8 cellular contexts compared by ENCODE assay signal in genomic region chr20:62301773-62302340, GRCh38. TPM values are rescaled to one million over a fixed set of nuclear protein-coding genes. Genes with fewer than 3 reads are reported as not detected.
DNase-seq lines count a peak whose midpoint lies in the region; FAIRE-seq and TF ChIP-seq lines count a peak whose summit lies in the region.

No MANE protein-coding gene starts in this region.

- peaks cover 30% of the 10 kb centered on the region for H4K20me1 ChIP-seq in MM.1S (ENCODE audit: insufficient read depth, low read length)

- H3K4me2 ChIP-seq in MM.1S (ENCODE audit: low read depth, low read length) = peak overlapping the region; percentile 56

- peak; percentile 70 for TF ChIP-seq CTCF in MM.1S (IDR thresholded peaks at IDR 0.05; ENCODE audit: low read length)

- FAIRE-seq in frontal cortex (lab: Jason Lieb, UNC) = no peak

- peak overlapping the region; percentile 91 for H3K9ac ChIP-seq in MM.1S (ENCODE audit: low read length)
- H3K9ac ChIP-seq in stomach smooth muscle (ENCODE audit: low read length in 2 of 2) = peak overlapping the region; percentile 71 to 88

- H3K4me1 ChIP-seq in HAP-1 (peaks cover 11% of the 10 kb centered on the region), MM.1S (ENCODE audit: low read length) (peaks cover 9% of the 10 kb centered on the region), neuron (ENCODE audit: insufficient read depth, low read length) (peaks cover 17% of the 10 kb centered on the region), stomach smooth muscle (ENCODE audit: control insufficient read depth, insufficient read depth, low read length) (peaks cover 40% of the 10 kb centered on the region)

- peak overlapping the region; percentile 87 for H3K27ac ChIP-seq in MM.1S (ENCODE audit: low read length)
- H3K27ac ChIP-seq in stomach smooth muscle (ENCODE audit: low read length) = peak overlapping the region; percentile 96

- peaks cover 38% of the 10 kb centered on the region for H3K36me3 ChIP-seq in HAP-1 (replicated peaks)
- peaks cover 15% of the 10 kb centered on the region for H3K36me3 ChIP-seq in MM.1S (replicated peaks; ENCODE audit: insufficient read depth, low read length)
- peaks cover 37% of the 10 kb centered on the region for H3K36me3 ChIP-seq in neuron (ENCODE audit: insufficient read depth, low read length)
- peaks cover 12 to 14% of the 10 kb centered on the region in 2 donors for H3K36me3 ChIP-seq in stomach smooth muscle (ENCODE audit: control insufficient read depth in 2 of 2, insufficient read depth in 2 of 2, low read length in 2 of 2)

- peaks cover 38% of the 10 kb centered on the region for H3K79me2 ChIP-seq in MM.1S (ENCODE audit: low read length)

- H3K27me3 ChIP-seq in HAP-1 (ENCODE audit: low read depth) = no peaks in the 10 kb centered on the region
- no peaks in the 10 kb centered on the region for H3K27me3 ChIP-seq in MM.1S (replicated peaks; ENCODE audit: insufficient read depth, low read length)
- no peaks in the 10 kb centered on the region for H3K27me3 ChIP-seq in neuron (ENCODE audit: insufficient read depth, low read length)
- no peaks in the 10 kb centered on the region for H3K27me3 ChIP-seq in stomach smooth muscle (ENCODE audit: control insufficient read depth in 1 of 2, insufficient read depth in 2 of 2, low read length in 2 of 2)

- no peaks in the 10 kb centered on the region for H3K9me3 ChIP-seq in HAP-1
- H3K9me3 ChIP-seq in MM.1S (replicated peaks; ENCODE audit: insufficient read depth, low read length) = no peaks in the 10 kb centered on the region
- H3K9me3 ChIP-seq in neuron (ENCODE audit: low read length) = no peaks in the 10 kb centered on the region
- no peaks in the 10 kb centered on the region for H3K9me3 ChIP-seq in stomach smooth muscle (ENCODE audit: control insufficient read depth in 2 of 2, low read length in 2 of 2)

- H3K4me3 ChIP-seq in HAP-1 (peak overlapping the region; percentile 87), MM.1S (ENCODE audit: low read length) (peak overlapping the region; percentile 74), neuron (ENCODE audit: low read length) (peak overlapping the region; percentile 91), stomach smooth muscle (ENCODE audit: low read length in 2 of 2) (peak overlapping the region; percentile 72 to 83)

- H2AFZ ChIP-seq in MM.1S (ENCODE audit: low read length) (no peak overlapping the region; the same call in 1 of the 2 replicates), neuron (ENCODE audit: low read depth, low read length) (peak overlapping the region; percentile 33)

- peaks cover 11% of the 10 kb centered on the region; the same call in 1 of the 2 replicates for H3F3A ChIP-seq in MM.1S (ENCODE audit: insufficient read depth, low read length)

- no peaks in the 10 kb centered on the region for H3K9me2 ChIP-seq in MM.1S (replicated peaks; ENCODE audit: insufficient read depth, low read length)

- in situ Hi-C loops in HAP-1 (cut with MboI; ENCODE audit: low sequenced_read_pairs) = no loop called here

- DNase-seq in Daoy (ENCODE audit: low read depth) (peak; percentile 94), HAP-1 (ENCODE audit: low spot score in 2 of 2) (peak; percentile 94), MM.1S (peak; percentile 96), SIG-M5 (lab: John Stamatoyannopoulos, UW) (peak; percentile 85), frontal cortex (ENCODE audit: low spot score in 2 of 2) (peak; percentile 79 to 90)
- DNase-seq in activated gamma-delta T cell treated with anti-CD3 and anti-CD28 coated beads, Interleukin-2, amount 50 U/mL, for 16 hours (ENCODE audit: low read depth) = peak; percentile 77

RNA-seq across cellular contexts. Expression of gene ADRM1, which starts 0.9 kb away (rescaled TPM):
- 390 and 470 TPM in 2 replicates for total RNA-seq in Daoy (2014; rRNA removed; shearing (Covaris generic))
- 41.2 TPM for total RNA-seq in frontal cortex

Comparison
In these comparisons a context has a peak if more than half of its experiments do, and no peak if none do; other contexts are left out.
1. Peak in every context shown above with its lines: DNase-seq, H3K4me3 ChIP-seq and H3K27ac ChIP-seq.